8 cellular contexts compared by ENCODE assay signal in genomic region chr7:92832623-92833023, GRCh38. TPM values are rescaled to one million over a fixed set of nuclear protein-coding genes. Genes with fewer than 3 reads are reported as not detected.
DNase-seq lines count a peak whose midpoint lies in the region; TF ChIP-seq lines count a peak whose summit lies in the region.

No MANE protein-coding gene starts in this region.

- TF ChIP-seq EP300 in sigmoid colon (IDR thresholded peaks at IDR 0.05), result no peak

- in situ Hi-C loops in GM13976 (cut with MboI; ENCODE audit: low sequenced_read_pairs, unreplicated experiment), result loop anchor here (5.0 kb wide), 1 partner anchor 220 kb away; no protein-coding TSS in a partner anchor

- no peak for TF ChIP-seq POLR2A in sigmoid colon (IDR thresholded peaks at IDR 0.05)

- H3K36me3 ChIP-seq in GM06990 (ENCODE audit: control insufficient read depth, insufficient read depth, low read length) (no peaks in the 10 kb centered on the region; the same call in 1 of the 2 replicates), H7 (replicated peaks; ENCODE audit: control insufficient read depth, insufficient read depth, low read length) (no peaks in the 10 kb centered on the region), SJSA1 (peaks cover 50% of the 10 kb centered on the region), esophagus (ENCODE audit: control insufficient read depth in 2 of 2, insufficient read depth in 2 of 2, low read length in 1 of 2) (no peaks in the 10 kb centered on the region), sigmoid colon (no peaks in the 10 kb centered on the region)

- no peaks in the 10 kb centered on the region for H3K27me3 ChIP-seq in GM06990 (replicated peaks; ENCODE audit: control insufficient read depth, insufficient read depth, low read length)
- peaks cover 15% of the 10 kb centered on the region; the same call in 1 of the 2 replicates for H3K27me3 ChIP-seq in H7 (ENCODE audit: control insufficient read depth, insufficient read depth, low read length)
- H3K27me3 ChIP-seq in SJSA1 (replicated peaks), result no peaks in the 10 kb centered on the region
- no peaks in the 10 kb centered on the region for H3K27me3 ChIP-seq in esophagus (ENCODE audit: control insufficient read depth in 1 of 2, insufficient read depth in 2 of 2, low read length in 2 of 2)
- H3K27me3 ChIP-seq in sigmoid colon, result no peaks in the 10 kb centered on the region

- TF ChIP-seq CTCF in GM06990 (IDR thresholded peaks at IDR 0.05; ENCODE audit: insufficient read depth, low read length, poor library complexity, severe bottlenecking), result no peak
- TF ChIP-seq CTCF in sigmoid colon (IDR thresholded peaks at IDR 0.05), result no peak
- TF ChIP-seq CTCF in GM13976 (IDR thresholded peaks at IDR 0.05; ENCODE audit: borderline replicate concordance, control extremely low read depth, extremely low read depth, insufficient read depth, missing control alignments), result no peak

- H3K9me3 ChIP-seq in SJSA1 (replicated peaks) (no peaks in the 10 kb centered on the region), esophagus (ENCODE audit: control insufficient read depth in 2 of 2, insufficient read depth in 1 of 2, low read depth in 1 of 2, low read length in 1 of 2) (no peaks in the 10 kb centered on the region), sigmoid colon (no peaks in the 10 kb centered on the region)

- H3K4me3 ChIP-seq in GM06990 (replicated peaks; ENCODE audit: low read depth, low read length), result peak overlapping the region; percentile 90
- peak overlapping the region; percentile 86 for H3K4me3 ChIP-seq in H7 (ENCODE audit: insufficient read depth, low read depth, low read length)
- H3K4me3 ChIP-seq in SJSA1, result peak overlapping the region; percentile 69
- H3K4me3 ChIP-seq in esophagus (ENCODE audit: low read depth in 1 of 2, low read length in 2 of 2), result peak overlapping the region; percentile 70 to 74
- H3K4me3 ChIP-seq in sigmoid colon, result peak overlapping the region; percentile 55 to 84 (median 80)

- H3K4me1 ChIP-seq in SJSA1 (replicated peaks) (peaks cover 32% of the 10 kb centered on the region), esophagus (ENCODE audit: control insufficient read depth in 2 of 2, insufficient read depth in 2 of 2, low read length in 1 of 2) (no peaks in the 10 kb centered on the region), sigmoid colon (peaks cover 0 to 45% (median 30%) of the 10 kb centered on the region in 4 donors)

- 2% methylated on average over 17 of the region's 17 CpGs for WGBS in esophagus, 2 donors
- 0 to 2% methylated on average over 17 of the region's 17 CpGs for WGBS in sigmoid colon, 2 donors

- DNase-seq in GM06990 (ENCODE audit: extremely low read depth, insufficient read length) (no peak), H7 (peak; percentile 5), SJSA1 (ENCODE audit: low read depth in 1 of 2, low spot score in 2 of 2) (no peak), sigmoid colon (no peak), NCI-H524 treated with DMSO at 0.1 percent for 48 hours (lab: John Stamatoyannopoulos, UW) (no peak), T-helper 9 cell (no peak), GM13976 (ENCODE audit: low spot score) (no peak)

- intact Hi-C loops in sigmoid colon (cut with DNase I), result loop anchor here (1.0 to 5.0 kb wide), 4 partner anchors 114 to 305 kb away; partner anchors contain the start of genes PEX1 and RBM48

- H3K27ac ChIP-seq in SJSA1, result peak overlapping the region; percentile 96
- peak overlapping the region; percentile 84 to 95 for H3K27ac ChIP-seq in esophagus (ENCODE audit: low read depth in 2 of 2, low read length in 1 of 2)
- H3K27ac ChIP-seq in sigmoid colon, result peak overlapping the region; percentile 79 to 97 (median 93)

RNA-seq across cellular contexts. Expression of gene CDK6, which starts 3.8 kb away (rescaled TPM):
- 32.1 and 48.6 TPM in 2 replicates for total RNA-seq in H7 (2014; rRNA removed; shearing (Covaris generic))
- 126 and 136 TPM in 2 replicates for total RNA-seq in SJSA1 (2014; rRNA removed; shearing (Covaris generic))
- polyA plus RNA-seq in esophagus (1 to 10 TPM; 1.4 to 2.2 TPM), sigmoid colon (1 to 10 TPM; 2.4 to 7.1 (median 3.2) TPM)
- 10 to 100 TPM; 13.3 to 25.8 (median 19.9) TPM for total RNA-seq in sigmoid colon
